In genomic region chr1:164308101-164308500, GRCh38 we compare ENCODE assay signal across 26 cellular contexts.
"Had no signal": no experiment of that assay in that cellular context is flagged by ENCODE, and none has a peak within 500 bp of the region (broad histone marks: within the 10 kb centered on the region; RNA-seq: fewer than 3 reads in every experiment).

No MANE protein-coding gene starts in this region.

- H3K27me3 Mint-ChIP-seq: naive B cell; stimulated activated naive B cell treated with anti-CD40 and anti-IgM and Interleukin-4, amounts not matched to agents 10 μg/mL and 1 μg/mL and 100 μg/mL, for 72 hours had no signal

- H3K27me3 ChIP-seq: ovary, right atrium auricular region, right lobe of liver, stomach, tibial artery, upper lobe of right lung had no signal

- H3K9me3 Mint-ChIP-seq: mesothelial cell of epicardium had no signal

- DNase-seq: hypothalamus; immature natural killer cell; islet precursor cell; left ventricle myocardium inferior; mesendoderm; naive B cell; ovary; right lobe of liver; stimulated activated CD4-positive, alpha-beta T cell treated with anti-CD3 and anti-CD28 coated beads, Interleukin-12 subunit alpha, Interleukin-12 subunit beta, amount 100 ng/mL, for 4 hours; stimulated activated CD4-positive, alpha-beta T cell treated with anti-CD3 and anti-CD28 coated beads, Interleukin-15, amount 100 ng/mL, for 24 hours; stimulated activated CD4-positive, alpha-beta T cell treated with anti-CD3 and anti-CD28 coated beads, Interleukin-2, amount 100 ng/mL, for 24 hours; stimulated activated CD4-positive, alpha-beta T cell treated with anti-CD3 and anti-CD28 coated beads, Interleukin-4, amount 100 ng/mL, for 1 hour; stimulated activated naive B cell treated with anti-CD40 and anti-IgM and Interleukin-4, amounts not matched to agents 10 μg/mL and 1 μg/mL and 100 μg/mL, for 72 hours; stimulated activated naive CD8-positive, alpha-beta T cell treated with anti-CD3 and anti-CD28 coated beads, Interleukin-15, Interleukin-2, amounts not matched to agents 100 U/mL and 50 U/mL, for 24 hours; stomach; tibial artery; trophoblast cell; upper lobe of right lung had no signal

- H3K4me1 ChIP-seq: left ventricle myocardium inferior, right atrium auricular region, right lobe of liver, stomach, tibial artery, upper lobe of right lung had no signal

- H3K4me3 ChIP-seq: left ventricle myocardium inferior, lung, ovary, right atrium auricular region, right lobe of liver, skin epidermis, stomach, thoracic aorta, tibial artery, upper lobe of right lung had no signal

- H3K9me3 ChIP-seq: left ventricle myocardium inferior, ovary, right atrium auricular region, right lobe of liver, stomach, thoracic aorta, tibial artery, upper lobe of right lung had no signal

- H3K27ac Mint-ChIP-seq: immature natural killer cell; mesothelial cell of epicardium; naive B cell; natural killer cell treated with Interleukin-12 subunit alpha and Interleukin-12 subunit beta and Interleukin-15 and Interleukin-18, amount 100 ng/mL, for 72 hours; progenitor cell of endocrine pancreas; stimulated activated naive B cell treated with anti-CD40 and anti-IgM and Interleukin-4, amounts not matched to agents 10 μg/mL and 1 μg/mL and 100 μg/mL, for 72 hours had no signal

- H3K36me3 ChIP-seq: left ventricle myocardium inferior, ovary, right atrium auricular region, right lobe of liver, stomach, thoracic aorta, tibial artery, upper lobe of right lung had no signal

- H3K4me3 Mint-ChIP-seq: immature natural killer cell; mesothelial cell of epicardium; naive B cell; natural killer cell treated with Interleukin-12 subunit alpha and Interleukin-12 subunit beta and Interleukin-15 and Interleukin-18, amount 100 ng/mL, for 72 hours; stimulated activated naive B cell treated with anti-CD40 and anti-IgM and Interleukin-4, amounts not matched to agents 10 μg/mL and 1 μg/mL and 100 μg/mL, for 72 hours had no signal

- H3K4me1 Mint-ChIP-seq: immature natural killer cell; naive B cell; stimulated activated naive B cell treated with anti-CD40 and anti-IgM and Interleukin-4, amounts not matched to agents 10 μg/mL and 1 μg/mL and 100 μg/mL, for 72 hours had no signal

- H3K36me3 Mint-ChIP-seq: immature natural killer cell; mesothelial cell of epicardium; naive B cell; natural killer cell treated with Interleukin-12 subunit alpha and Interleukin-12 subunit beta and Interleukin-15 and Interleukin-18, amount 100 ng/mL, for 72 hours; stimulated activated naive B cell treated with anti-CD40 and anti-IgM and Interleukin-4, amounts not matched to agents 10 μg/mL and 1 μg/mL and 100 μg/mL, for 72 hours had no signal

- FAIRE-seq: urothelium cell line had no signal

- H3K27ac ChIP-seq: left ventricle myocardium inferior, ovary, right atrium auricular region, right lobe of liver, skin epidermis, stomach, thoracic aorta, tibial artery, upper lobe of right lung had no signal
